ENCODE assay signal across 8 cellular contexts in the genomic region with DNA sequence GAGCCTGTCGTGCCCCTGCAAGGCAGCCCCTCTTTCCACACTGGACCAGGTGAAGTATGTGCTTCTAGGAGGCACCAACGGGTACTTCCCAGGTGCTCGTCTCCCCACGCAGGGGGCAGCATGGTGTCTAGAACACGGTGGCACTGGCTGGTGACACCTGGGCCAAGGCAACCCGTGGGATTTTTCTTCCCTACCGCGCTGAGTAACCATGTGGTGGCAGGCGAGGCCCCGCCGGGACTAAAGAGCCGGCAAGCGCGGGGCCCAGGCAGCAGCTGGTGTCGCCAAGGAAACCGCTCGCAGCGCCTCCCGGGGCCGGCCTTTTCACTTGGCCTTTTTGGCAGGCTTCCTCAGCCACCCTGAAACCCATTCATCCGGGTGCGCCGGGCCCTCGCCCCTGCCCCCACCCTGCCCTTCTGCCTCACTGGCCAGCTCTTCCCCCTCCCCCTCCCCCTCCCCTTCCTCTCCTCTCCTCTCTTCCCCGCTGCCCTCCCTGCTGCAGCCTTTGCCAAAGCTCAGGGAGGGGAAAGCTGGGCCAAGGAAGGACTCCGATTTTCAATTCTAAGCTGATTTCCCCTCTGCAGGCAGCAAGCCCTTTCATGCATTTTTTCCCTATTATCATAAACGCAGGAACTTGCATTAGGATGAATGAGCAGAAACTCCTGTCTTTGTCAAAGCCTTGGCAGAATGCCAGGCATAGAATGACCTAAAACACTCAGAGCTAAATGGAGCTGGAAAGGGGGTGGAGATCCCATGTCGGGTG.
DNase-seq lines count a peak whose midpoint lies in the region; ATAC-seq and TF ChIP-seq lines count a peak whose summit lies in the region.

No MANE protein-coding gene starts in this region.

- H3K4me3 ChIP-seq in GM23248 (peak overlapping the region; percentile 7; the same call in 1 of the 2 replicates), LNCaP clone FGC (ENCODE audit: low read depth, low read length) (no peak overlapping the region), neutrophil (ENCODE audit: low read depth in 1 of 2, low read length in 1 of 2) (peak overlapping the region; percentile 23 to 41), suprapubic skin (peak overlapping the region; percentile 4)

- H3K36me3 ChIP-seq in GM23248 (ENCODE audit: low read depth): no peaks in the 10 kb centered on the region
- H3K36me3 ChIP-seq in neutrophil: no peaks in the 10 kb centered on the region
- H3K36me3 ChIP-seq in suprapubic skin: no peaks in the 10 kb centered on the region

- CTCF ChIA-PET in RWPE1 (lab: Yijun Ruan, JAX): interaction anchor here (0.6 to 2.5 kb wide), 9 partner anchors 9 to 130 kb away, joined by 3 to 10 read pairs (median 5); no protein-coding TSS in a partner anchor

- TF ChIP-seq CTCF in LNCaP clone FGC (IDR thresholded peaks at IDR 0.05; ENCODE audit: control insufficient read depth, extremely low read depth, insufficient read depth) (peak; percentile 70), RWPE1 (conservative IDR thresholded peaks at IDR 0.05; ENCODE audit: low read depth) (peak; percentile 71), foreskin keratinocyte (conservative IDR thresholded peaks at IDR 0.05) (peak; percentile 76), neutrophil (IDR thresholded peaks at IDR 0.05) (peak; percentile 11), suprapubic skin (IDR thresholded peaks at IDR 0.05) (peak in 1 of 2 donors; percentile 47)

- peak overlapping the region; percentile 48 for H2AFZ ChIP-seq in GM23248

- H3K9me3 ChIP-seq in GM23248 (ENCODE audit: low read depth) (no peaks in the 10 kb centered on the region), neutrophil (no peaks in the 10 kb centered on the region), suprapubic skin (no peaks in the 10 kb centered on the region)

- TF ChIP-seq POLR2A in suprapubic skin (IDR thresholded peaks at IDR 0.05): no peak

- WGBS in GM23248 (ENCODE audit: low coverage in 1 of 2, low lambda C conversion rate in 2 of 2, missing lambda C conversion rate in 2 of 2), 2 experiments: 3 to 4% methylated on average over 22 to 27 of the region's 28 CpGs
- WGBS in suprapubic skin: 4% methylated on average over 27 of the region's 28 CpGs

- in situ Hi-C loops in GM23248 (cut with MboI): no loop called here

- H3K27me3 ChIP-seq in GM23248 (replicated peaks; ENCODE audit: insufficient read depth) (no peaks in the 10 kb centered on the region), foreskin keratinocyte (no peaks in the 10 kb centered on the region), neutrophil (no peaks in the 10 kb centered on the region), suprapubic skin (no peaks in the 10 kb centered on the region)

- H3K9me2 ChIP-seq in GM23248 (ENCODE audit: insufficient read depth): no peaks in the 10 kb centered on the region

- H4K20me1 ChIP-seq in GM23248 (ENCODE audit: insufficient read depth): no peaks in the 10 kb centered on the region

- H3K4me1 ChIP-seq in GM23248 (ENCODE audit: insufficient read depth): peaks cover 40% of the 10 kb centered on the region
- peaks cover 11% of the 10 kb centered on the region for H3K4me1 ChIP-seq in foreskin keratinocyte
- peaks cover 30 to 31% of the 10 kb centered on the region in 2 experiments for H3K4me1 ChIP-seq in neutrophil (ENCODE audit: control insufficient read depth in 1 of 2, insufficient read depth in 1 of 2, low read depth in 1 of 2, low read length in 1 of 2)
- H3K4me1 ChIP-seq in suprapubic skin: peaks cover 43% of the 10 kb centered on the region

- H3K9ac ChIP-seq in GM23248: peak overlapping the region; percentile 68

- peaks cover 34% of the 10 kb centered on the region for H3F3A ChIP-seq in GM23248 (ENCODE audit: insufficient read depth)

- H3K27ac ChIP-seq in GM23248: peak overlapping the region; percentile 78
- H3K27ac ChIP-seq in RWPE1: peak overlapping the region; percentile 100
- H3K27ac ChIP-seq in foreskin keratinocyte: peak overlapping the region; percentile 78
- peak overlapping the region; percentile 30 for H3K27ac ChIP-seq in neutrophil
- peak overlapping the region; percentile 68 for H3K27ac ChIP-seq in suprapubic skin

- H3K79me2 ChIP-seq in GM23248 (ENCODE audit: insufficient read depth): no peaks in the 10 kb centered on the region

- peak; percentile 87 for ATAC-seq in foreskin keratinocyte

- DNase-seq in DMS53 treated with DMSO at 0.1 percent for 48 hours (lab: John Stamatoyannopoulos, UW; ENCODE audit: unreplicated experiment) (peak; percentile 81), GM23248 (peak; percentile 96), LNCaP clone FGC (ENCODE audit: low read depth) (peak; percentile 80), RWPE1 (ENCODE audit: low spot score) (peak; percentile 81), activated gamma-delta T cell treated with Interleukin-2 at 50 U/mL for 16 hours (peak; percentile 70), foreskin keratinocyte (peak; percentile 78 to 91), suprapubic skin (ENCODE audit: low spot score in 2 of 2) (peak; percentile 91 to 93)

- TF ChIP-seq EP300 in suprapubic skin (IDR thresholded peaks at IDR 0.05): no peak

- POLR2A ChIA-PET in RWPE1 (lab: Yijun Ruan, JAX; ENCODE audit: low non-redundant PET): no interaction called here

- H3K4me2 ChIP-seq in GM23248 (ENCODE audit: unreplicated experiment): peak overlapping the region; percentile 42

Comparison
In these comparisons a context has a peak if more than half of its experiments do, and no peak if none do; other contexts are left out.
1. H3K27ac ChIP-seq: peak in every context shown above with its lines; median percentile 100 in RWPE1; 78 in GM23248; 78 in foreskin keratinocyte; 68 in suprapubic skin; 30 in neutrophil.